ENCODE assay signal across 8 cellular contexts in the genomic region with DNA sequence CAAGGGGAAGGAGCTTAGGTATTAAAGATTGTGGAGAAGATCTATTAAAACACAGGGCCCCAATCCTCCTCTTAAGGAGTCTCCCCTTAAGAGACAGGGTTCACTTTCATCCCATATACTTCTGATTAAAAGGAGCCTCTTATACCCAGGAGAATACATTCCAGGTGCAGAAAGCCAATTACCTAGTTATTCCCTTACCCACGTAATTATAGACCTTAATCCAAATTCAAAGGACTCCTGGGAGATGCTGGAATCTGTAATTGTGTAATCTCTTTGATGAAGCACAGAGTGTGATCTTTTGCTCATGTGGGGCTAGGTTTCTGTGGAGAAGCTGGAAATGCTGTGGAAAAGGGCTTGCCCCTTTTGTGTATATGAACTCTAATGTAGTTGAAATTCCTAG. TPM values are rescaled to one million over a fixed set of nuclear protein-coding genes. Genes with fewer than 3 reads are reported as not detected.
DNase-seq lines count a peak whose midpoint lies in the region; ATAC-seq and TF ChIP-seq lines count a peak whose summit lies in the region.

No MANE protein-coding gene starts in this region.

- H3K27me3 ChIP-seq in thoracic aorta (replicated peaks; ENCODE audit: insufficient read depth): no peaks in the 10 kb centered on the region

- peaks cover 2 to 5% of the 10 kb centered on the region in 2 donors for H3K36me3 Mint-ChIP-seq in activated T-cell treated with anti-CD3 and anti-CD28 coated beads, Interleukin-2, amount 50 U/mL, for 72 hours (ENCODE audit: insufficient read depth in 2 of 2)
- H3K36me3 Mint-ChIP-seq in WTC11 (peaks cover 2% of the 10 kb centered on the region; the same call in 1 of the 2 replicates), immature natural killer cell (peaks cover 3 to 9% (median 6%) of the 10 kb centered on the region in 3 donors)

- H3K4me1 Mint-ChIP-seq in activated T-cell treated with anti-CD3 and anti-CD28 coated beads, Interleukin-2, amount 50 U/mL, for 72 hours (ENCODE audit: low read depth): peaks cover 54% of the 10 kb centered on the region
- peaks cover 36% of the 10 kb centered on the region for H3K4me1 Mint-ChIP-seq in WTC11
- H3K4me1 Mint-ChIP-seq in immature natural killer cell: peaks cover 43 to 46% of the 10 kb centered on the region in 2 donors

- peak overlapping the region; percentile 83 to 94 for H3K4me3 Mint-ChIP-seq in activated T-cell treated with anti-CD3 and anti-CD28 coated beads, Interleukin-2, amount 50 U/mL, for 72 hours
- H3K4me3 Mint-ChIP-seq in WTC11 (peak overlapping the region; percentile 73), immature natural killer cell (peak overlapping the region; percentile 83 to 88 (median 85))

- ATAC-seq in activated T-cell treated with anti-CD3 and anti-CD28 coated beads, Interleukin-2, amount 50 U/mL, for 72 hours (replicated peaks in 1 of 2): no peak
- ATAC-seq in WTC11 (no peak), thoracic aorta (ENCODE audit: insufficient number of reproducible peaks, low FRiP score, low read depth) (no peak)

- H3K4me1 ChIP-seq in thoracic aorta (ENCODE audit: control insufficient read depth in 1 of 2, low read depth in 2 of 2): peaks cover 11 to 33% of the 10 kb centered on the region in 2 donors

- H3K27ac ChIP-seq in thoracic aorta: peak overlapping the region; percentile 89 to 93

- no peak for DNase-seq in activated T-cell treated with anti-CD3 and anti-CD28 coated beads, Interleukin-2, amount 50 U/mL, for 72 hours
- DNase-seq in activated T-cell treated with anti-CD3 and anti-CD28 coated beads for 4 hours: no peak
- no peak for DNase-seq in WTC11 (ENCODE audit: low spot score)
- DNase-seq in immature natural killer cell: no peak
- DNase-seq in thoracic aorta (ENCODE audit: low spot score): no peak
- no peak for DNase-seq in dedifferentiated amniotic fluid mesenchymal stem cell (ENCODE audit: extremely low spot score)
- DNase-seq in NCI-H510A (lab: John Stamatoyannopoulos, UW): no peak
- no peak for DNase-seq in stimulated activated CD4-positive, alpha-beta T cell treated with anti-CD3 and anti-CD28 coated beads, Interleukin-2, amount 100 ng/mL, for 24 hours

- peak overlapping the region; percentile 83 for H3K4me3 ChIP-seq in thoracic aorta

- no peaks in the 10 kb centered on the region for H3K9me3 Mint-ChIP-seq in activated T-cell treated with anti-CD3 and anti-CD28 coated beads, Interleukin-2, amount 50 U/mL, for 72 hours
- no peaks in the 10 kb centered on the region for H3K9me3 Mint-ChIP-seq in WTC11
- no peaks in the 10 kb centered on the region for H3K9me3 Mint-ChIP-seq in immature natural killer cell

- no peak for TF ChIP-seq CTCF in WTC11 (IDR thresholded peaks at IDR 0.05)
- TF ChIP-seq CTCF in thoracic aorta (IDR thresholded peaks at IDR 0.05): no peak

- H3K27ac Mint-ChIP-seq in activated T-cell treated with anti-CD3 and anti-CD28 coated beads, Interleukin-2, amount 50 U/mL, for 72 hours: peak overlapping the region; percentile 98
- H3K27ac Mint-ChIP-seq in WTC11: no peak overlapping the region
- H3K27ac Mint-ChIP-seq in immature natural killer cell: peak overlapping the region; percentile 87 to 96 (median 94)

- POLR2A ChIA-PET in WTC11 (lab: Charles Lee): interaction anchor here (1.0 kb wide), 1 partner anchor 129 kb away, joined by 3 read pairs; no protein-coding TSS in a partner anchor

- H3K27me3 Mint-ChIP-seq in activated T-cell treated with anti-CD3 and anti-CD28 coated beads, Interleukin-2, amount 50 U/mL, for 72 hours (ENCODE audit: low read depth): no peaks in the 10 kb centered on the region
- H3K27me3 Mint-ChIP-seq in WTC11 (ENCODE audit: low read depth) (no peaks in the 10 kb centered on the region), immature natural killer cell (ENCODE audit: low read depth in 3 of 3) (peaks cover 0 to 3% (median 2%) of the 10 kb centered on the region in 3 donors)

- H3K9me3 ChIP-seq in thoracic aorta: no peaks in the 10 kb centered on the region

- CTCF ChIA-PET in WTC11 (lab: Charles Lee): no interaction called here

- H3K36me3 ChIP-seq in thoracic aorta: no peaks in the 10 kb centered on the region

TF ChIP-seq in WTC11, 78 proteins besides CTCF, POLR2A, EP300 and RAD21 (continues in another document):
- no peak for TF ChIP-seq ZNF219 (CRISPR knock-in tag; IDR thresholded peaks at IDR 0.05; ENCODE audit: borderline replicate concordance)
- TF ChIP-seq NFYB (CRISPR knock-in tag; conservative IDR thresholded peaks at IDR 0.05; ENCODE audit: low read depth): no peak
- no peak for TF ChIP-seq SMAD3 (CRISPR knock-in tag; IDR thresholded peaks at IDR 0.05; ENCODE audit: borderline replicate concordance)
- TF ChIP-seq CBFB (CRISPR knock-in tag; IDR thresholded peaks at IDR 0.05; ENCODE audit: low read depth): no peak
- TF ChIP-seq ATF1 (CRISPR knock-in tag; IDR thresholded peaks at IDR 0.05): no peak
- TF ChIP-seq, protein P1, sequence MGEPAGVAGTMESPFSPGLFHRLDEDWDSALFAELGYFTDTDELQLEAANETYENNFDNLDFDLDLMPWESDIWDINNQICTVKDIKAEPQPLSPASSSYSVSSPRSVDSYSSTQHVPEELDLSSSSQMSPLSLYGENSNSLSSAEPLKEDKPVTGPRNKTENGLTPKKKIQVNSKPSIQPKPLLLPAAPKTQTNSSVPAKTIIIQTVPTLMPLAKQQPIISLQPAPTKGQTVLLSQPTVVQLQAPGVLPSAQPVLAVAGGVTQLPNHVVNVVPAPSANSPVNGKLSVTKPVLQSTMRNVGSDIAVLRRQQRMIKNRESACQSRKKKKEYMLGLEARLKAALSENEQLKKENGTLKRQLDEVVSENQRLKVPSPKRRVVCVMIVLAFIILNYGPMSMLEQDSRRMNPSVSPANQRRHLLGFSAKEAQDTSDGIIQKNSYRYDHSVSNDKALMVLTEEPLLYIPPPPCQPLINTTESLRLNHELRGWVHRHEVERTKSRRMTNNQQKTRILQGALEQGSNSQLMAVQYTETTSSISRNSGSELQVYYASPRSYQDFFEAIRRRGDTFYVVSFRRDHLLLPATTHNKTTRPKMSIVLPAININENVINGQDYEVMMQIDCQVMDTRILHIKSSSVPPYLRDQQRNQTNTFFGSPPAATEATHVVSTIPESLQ (CRISPR knock-in tag; IDR thresholded peaks at IDR 0.05): no peak
- TF ChIP-seq SMAD4 (CRISPR knock-in tag; IDR thresholded peaks at IDR 0.05): no peak
- TF ChIP-seq TP53 (CRISPR knock-in tag; IDR thresholded peaks at IDR 0.05): no peak
- TF ChIP-seq, protein P2, sequence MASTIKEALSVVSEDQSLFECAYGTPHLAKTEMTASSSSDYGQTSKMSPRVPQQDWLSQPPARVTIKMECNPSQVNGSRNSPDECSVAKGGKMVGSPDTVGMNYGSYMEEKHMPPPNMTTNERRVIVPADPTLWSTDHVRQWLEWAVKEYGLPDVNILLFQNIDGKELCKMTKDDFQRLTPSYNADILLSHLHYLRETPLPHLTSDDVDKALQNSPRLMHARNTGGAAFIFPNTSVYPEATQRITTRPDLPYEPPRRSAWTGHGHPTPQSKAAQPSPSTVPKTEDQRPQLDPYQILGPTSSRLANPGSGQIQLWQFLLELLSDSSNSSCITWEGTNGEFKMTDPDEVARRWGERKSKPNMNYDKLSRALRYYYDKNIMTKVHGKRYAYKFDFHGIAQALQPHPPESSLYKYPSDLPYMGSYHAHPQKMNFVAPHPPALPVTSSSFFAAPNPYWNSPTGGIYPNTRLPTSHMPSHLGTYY (CRISPR knock-in tag; IDR thresholded peaks at IDR 0.05): no peak
- no peak for TF ChIP-seq SOX15 (CRISPR knock-in tag; IDR thresholded peaks at IDR 0.05)
- TF ChIP-seq HMGA2 (CRISPR knock-in tag; IDR thresholded peaks at IDR 0.05): no peak
- TF ChIP-seq, protein P3, sequence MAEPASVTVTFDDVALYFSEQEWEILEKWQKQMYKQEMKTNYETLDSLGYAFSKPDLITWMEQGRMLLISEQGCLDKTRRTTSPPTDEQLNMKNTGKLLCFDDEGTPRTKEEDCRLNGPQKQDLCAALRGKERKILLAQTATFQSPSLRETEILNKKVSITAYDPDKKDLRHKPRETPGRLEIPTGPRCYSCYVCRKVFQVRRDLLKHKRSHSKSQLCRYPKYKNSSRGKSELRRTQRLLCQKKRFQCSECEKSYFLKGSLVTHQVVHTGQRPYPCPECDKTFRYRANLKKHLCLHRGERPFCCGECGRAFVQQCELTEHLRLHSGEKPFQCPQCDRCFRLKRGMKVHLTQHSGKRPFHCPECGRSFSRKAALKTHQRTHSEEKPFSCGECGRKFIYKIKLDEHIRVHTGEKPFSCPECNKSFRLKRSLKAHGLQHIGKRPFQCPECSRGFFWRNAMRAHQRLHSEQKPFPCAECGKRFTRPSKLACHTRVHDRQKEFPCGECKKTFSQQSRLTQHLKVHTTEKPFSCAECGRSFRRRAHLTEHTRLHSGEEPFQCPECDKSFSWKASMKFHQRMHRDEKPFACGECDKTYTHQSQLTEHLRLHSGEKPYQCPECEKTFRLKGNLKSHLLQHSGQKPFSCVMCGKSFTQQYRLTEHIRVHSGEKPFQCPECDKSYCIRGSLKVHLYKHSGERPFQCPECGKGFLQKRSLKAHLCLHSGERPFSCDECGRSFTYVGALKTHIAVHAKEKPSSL (CRISPR knock-in tag; conservative IDR thresholded peaks at IDR 0.05): no peak
- TF ChIP-seq, protein P4, sequence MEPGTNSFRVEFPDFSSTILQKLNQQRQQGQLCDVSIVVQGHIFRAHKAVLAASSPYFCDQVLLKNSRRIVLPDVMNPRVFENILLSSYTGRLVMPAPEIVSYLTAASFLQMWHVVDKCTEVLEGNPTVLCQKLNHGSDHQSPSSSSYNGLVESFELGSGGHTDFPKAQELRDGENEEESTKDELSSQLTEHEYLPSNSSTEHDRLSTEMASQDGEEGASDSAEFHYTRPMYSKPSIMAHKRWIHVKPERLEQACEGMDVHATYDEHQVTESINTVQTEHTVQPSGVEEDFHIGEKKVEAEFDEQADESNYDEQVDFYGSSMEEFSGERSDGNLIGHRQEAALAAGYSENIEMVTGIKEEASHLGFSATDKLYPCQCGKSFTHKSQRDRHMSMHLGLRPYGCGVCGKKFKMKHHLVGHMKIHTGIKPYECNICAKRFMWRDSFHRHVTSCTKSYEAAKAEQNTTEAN (CRISPR knock-in tag; IDR thresholded peaks at IDR 0.05): no peak

RNA-seq across cellular contexts. Expression of a gene that starts 1.4 kb away (rescaled TPM):
- 10 to 100 TPM; 25.0 to 25.8 TPM for total RNA-seq in activated T-cell treated with anti-CD3 and anti-CD28 coated beads, Interleukin-2, amount 50 U/mL, for 72 hours
- total RNA-seq in WTC11 (2021) (21.6 to 24.0 TPM (median 22.4 TPM) in 3 replicates), thoracic aorta (10 to 100 TPM; 27.2 to 39.1 TPM)
- 10 to 100 TPM in 2 of 3 donors, 1 to 10 TPM in 1; 5.3 to 17.8 (median 12.1) TPM for polyA plus RNA-seq in immature natural killer cell
